In genomic region chr1:216215169-216215568, GRCh38 we compare ENCODE assay signal across 20 cellular contexts.
A peak's percentile ranks its signal among the peaks of the same experiment; 100 is the strongest.
DNase-seq lines count a peak whose midpoint lies in the region; TF ChIP-seq lines count a peak whose summit lies in the region.
"Had no signal": no experiment of that assay in that cellular context is flagged by ENCODE, and none has a peak within 500 bp of the region (broad histone marks: within the 10 kb centered on the region; RNA-seq: fewer than 3 reads in every experiment).

No MANE protein-coding gene starts in this region.

- H3K27me3 Mint-ChIP-seq in H9 (ENCODE audit: low read depth), result no peaks in the 10 kb centered on the region
- H3K27me3 Mint-ChIP-seq: CD4-positive, alpha-beta memory T cell had no signal

- no peak overlapping the region for H2BK120ac ChIP-seq in H9 (ENCODE audit: low read depth, low read length, poor library complexity, severe bottlenecking)

- no peak for TF ChIP-seq POLR2A in lower leg skin (IDR thresholded peaks at IDR 0.05)
- no peak for TF ChIP-seq POLR2A in suprapubic skin (IDR thresholded peaks at IDR 0.05)

- intact Hi-C loops in lower leg skin (cut with DNase I; ENCODE audit: low total_unique reads), result no loop called here

- no peak overlapping the region for H2AFZ ChIP-seq in H9 (ENCODE audit: low read length)

- peaks cover 0 to under 1% of the 10 kb centered on the region in 2 experiments; a peak in 1 of 4 replicates for H3K4me1 Mint-ChIP-seq in H9
- H3K4me1 Mint-ChIP-seq: CD4-positive, alpha-beta memory T cell had no signal

- no peak for TF ChIP-seq EP300 in suprapubic skin (IDR thresholded peaks at IDR 0.05)

- H3T11ph ChIP-seq in H9 (ENCODE audit: low read length), result no peak overlapping the region

- DNase-seq in HCEC 1CT (peak; percentile 16), amniotic epithelial cell (ENCODE audit: low read depth) (peak; percentile 7), fibroblast of the aortic adventitia (ENCODE audit: low read depth) (peak; percentile 10), lower leg skin (ENCODE audit: low spot score in 2 of 2) (no peak), T-helper 9 cell (no peak), suprapubic skin (ENCODE audit: low spot score in 2 of 2) (no peak), H9 (no peak)
- DNase-seq: C1 segment of cervical spinal cord; CD4-positive, alpha-beta memory T cell; COR-L47; GF-D8; KBM-7; MV-4-11; NCI-H1105 treated with DMSO at 0.1 percent for 48 hours; NCI-H146; NCI-H1930; NCI-H2107; NCI-H446; NCI-H524 treated with DMSO at 0.1 percent for 48 hours; NCI-H774 had no signal

- TF ChIP-seq CTCF in fibroblast of the aortic adventitia (IDR thresholded peaks at IDR 0.05; ENCODE audit: insufficient read depth, low read length), result no peak
- TF ChIP-seq CTCF in lower leg skin (IDR thresholded peaks at IDR 0.05), result no peak
- TF ChIP-seq CTCF in suprapubic skin (IDR thresholded peaks at IDR 0.05), result no peak
- TF ChIP-seq CTCF in H9 (conservative IDR thresholded peaks at IDR 0.05), result no peak

- H3K27ac ChIP-seq in suprapubic skin, result no peak overlapping the region
- no peak overlapping the region for H3K27ac ChIP-seq in H9 (ENCODE audit: insufficient read length, low read depth, low read length)

- H4K8ac ChIP-seq in H9 (replicated peaks; ENCODE audit: insufficient read length, low read depth, low read length), result no peak overlapping the region

- H3K27me3 ChIP-seq in suprapubic skin (no peaks in the 10 kb centered on the region), H9 (ENCODE audit: insufficient read depth, low read length) (no peaks in the 10 kb centered on the region)

- H3K14ac ChIP-seq in H9 (ENCODE audit: insufficient read depth, low read length), result no peak overlapping the region

- no peak overlapping the region for H3K4ac ChIP-seq in H9 (ENCODE audit: low read depth, low read length)

- no peaks in the 10 kb centered on the region for H3K9me3 Mint-ChIP-seq in H9

- H3K4me2 ChIP-seq in H9 (ENCODE audit: insufficient read depth, insufficient read length, low read length), result no peak overlapping the region

- H3K4me3 Mint-ChIP-seq in H9, result no peak overlapping the region
- H3K4me3 Mint-ChIP-seq: CD4-positive, alpha-beta memory T cell had no signal

- no peaks in the 10 kb centered on the region for H4K20me1 ChIP-seq in H9 (ENCODE audit: control insufficient read depth, insufficient read depth, insufficient read length)

- no peak overlapping the region for H3K56ac ChIP-seq in H9 (ENCODE audit: insufficient read length, low read depth, low read length)

- H3K9me3 ChIP-seq in suprapubic skin, result no peaks in the 10 kb centered on the region
- no peaks in the 10 kb centered on the region for H3K9me3 ChIP-seq in H9 (ENCODE audit: control insufficient read depth, low read depth, low read length)

- no peak overlapping the region for H3K18ac ChIP-seq in H9 (ENCODE audit: insufficient read length, low read depth, low read length)

- H2BK15ac ChIP-seq in H9 (ENCODE audit: low read depth, low read length), result no peak overlapping the region

- no peak overlapping the region for H3K9ac ChIP-seq in H9 (ENCODE audit: extremely low read depth, insufficient read length, low read length)

- H3K4me3 ChIP-seq in fibroblast of the aortic adventitia (ENCODE audit: low read depth, low read length) (no peak overlapping the region), lower leg skin (ENCODE audit: low read depth, poor library complexity, severe bottlenecking) (no peak overlapping the region), suprapubic skin (no peak overlapping the region)

- H3K36me3 Mint-ChIP-seq in H9 (ENCODE audit: insufficient read depth in 1 of 3, low read depth in 3 of 3), result no peaks in the 10 kb centered on the region
- H3K36me3 Mint-ChIP-seq: CD4-positive, alpha-beta memory T cell had no signal

- no peaks in the 10 kb centered on the region for H3K23me2 ChIP-seq in H9 (ENCODE audit: insufficient read length, low read depth, low read length, poor library complexity, severe bottlenecking)

- H4K91ac ChIP-seq in H9 (ENCODE audit: insufficient read length, low read depth, low read length), result no peak overlapping the region

- H3K36me3 ChIP-seq in suprapubic skin, result no peaks in the 10 kb centered on the region

- no peaks in the 10 kb centered on the region for H3K79me2 ChIP-seq in H9 (ENCODE audit: insufficient read depth, low read length)

- H2AK5ac ChIP-seq in H9 (ENCODE audit: insufficient read length, low read length), result no peak overlapping the region

- no peak overlapping the region for H2BK5ac ChIP-seq in H9 (ENCODE audit: insufficient read length, low read length)

- no peak overlapping the region for H4K5ac ChIP-seq in H9 (ENCODE audit: insufficient read length, low read depth, low read length)

- H2BK12ac ChIP-seq in H9 (ENCODE audit: insufficient read length, low read depth, low read length), result no peak overlapping the region

- no peak overlapping the region; a peak in 1 of 7 replicates for H3K27ac Mint-ChIP-seq in H9
- H3K27ac Mint-ChIP-seq: CD4-positive, alpha-beta memory T cell had no signal

- no peaks in the 10 kb centered on the region for H3K4me1 ChIP-seq in suprapubic skin
- H3K4me1 ChIP-seq in H9 (ENCODE audit: insufficient read depth, low read length), result no peaks in the 10 kb centered on the region

- H3K23ac ChIP-seq in H9 (ENCODE audit: insufficient read length, low read depth, low read length), result no peak overlapping the region

- no peaks in the 10 kb centered on the region for H3K79me1 ChIP-seq in H9 (ENCODE audit: insufficient read depth, low read depth, low read length, poor library complexity, severe bottlenecking)

- H2BK20ac ChIP-seq in H9 (ENCODE audit: low read depth, low read length, poor library complexity, severe bottlenecking), result no peak overlapping the region

Comparison
In these comparisons a context has a peak if more than half of its experiments do, and no peak if none do; other contexts are left out.
1. DNase-seq: peak in HCEC 1CT (single experiment), amniotic epithelial cell (single experiment) and fibroblast of the aortic adventitia (single experiment); none in lower leg skin (0 of 2), T-helper 9 cell (single experiment), suprapubic skin (0 of 2) and H9 (single experiment).